Comparison of ENCODE assay signal across 24 cellular contexts in genomic region chr2:173457366-173457765, GRCh38.
DNase-seq lines count a peak whose midpoint lies in the region; ATAC-seq, FAIRE-seq and TF ChIP-seq lines count a peak whose summit lies in the region.
"Had no signal": no experiment of that assay in that cellular context is flagged by ENCODE, and none has a peak within 500 bp of the region (broad histone marks: within the 10 kb centered on the region; RNA-seq: fewer than 3 reads in every experiment).

No MANE protein-coding gene starts in this region.

- H4K5ac ChIP-seq in IMR-90 (ENCODE audit: low read depth, low read length) (no peak overlapping the region), H1 (ENCODE audit: insufficient read length, low read depth, low read length) (no peak overlapping the region)

- H3K36me3 ChIP-seq in IMR-90 (ENCODE audit: control insufficient read depth, insufficient read depth, low read length) (no peaks in the 10 kb centered on the region), H1 (ENCODE audit: control insufficient read depth in 2 of 4, insufficient read depth in 4 of 4, low read length in 3 of 4) (no peaks in the 10 kb centered on the region), breast epithelium (no peaks in the 10 kb centered on the region)
- H3K36me3 ChIP-seq: HAP-1 had no signal

- H3K4me1 Mint-ChIP-seq in neural crest cell, result peaks cover 48% of the 10 kb centered on the region

- no peak for TF ChIP-seq CTCF in IMR-90 (conservative IDR thresholded peaks at IDR 0.05; ENCODE audit: low read depth, low read length)
- no peak for TF ChIP-seq CTCF in H1 (IDR thresholded peaks at IDR 0.05; ENCODE audit: control extremely low read depth in 1 of 3, insufficient read depth in 1 of 3, low read depth in 1 of 3, low read length in 3 of 3)
- TF ChIP-seq CTCF in neural crest cell (conservative IDR thresholded peaks at IDR 0.05), result no peak
- TF ChIP-seq CTCF in breast epithelium (IDR thresholded peaks at IDR 0.05), result no peak

- no peak overlapping the region for H3K18ac ChIP-seq in IMR-90 (ENCODE audit: low read depth, low read length)
- H3K18ac ChIP-seq in H1 (ENCODE audit: extremely low read depth, low read length), result peak overlapping the region; percentile 0; the same call in 1 of the 2 replicates

- peak overlapping the region; percentile 60 for H3K27ac Mint-ChIP-seq in neural crest cell (ENCODE audit: unreplicated experiment)
- H3K27ac Mint-ChIP-seq: CD4-positive, alpha-beta memory T cell had no signal

- dilution Hi-C loops in IMR-90 (cut with HindIII; ENCODE audit: low sequenced_read_pairs, unreplicated experiment), result no loop called here

- no peak overlapping the region for H3K9ac ChIP-seq in IMR-90 (ENCODE audit: low read depth, low read length)
- no peak overlapping the region for H3K9ac ChIP-seq in H1 (replicated peaks in 1 of 4; ENCODE audit: extremely low read depth in 1 of 4, low read depth in 3 of 4, low read length in 3 of 4)
- H3K9ac ChIP-seq: SK-N-SH had no signal

- H2BK120ac ChIP-seq in IMR-90 (ENCODE audit: low read depth, low read length) (no peak overlapping the region), H1 (replicated peaks; ENCODE audit: low read depth, low read length) (no peak overlapping the region)

- H3K27ac ChIP-seq in IMR-90 (ENCODE audit: insufficient read depth, low read length), result no peak overlapping the region
- H3K27ac ChIP-seq in H1 (ENCODE audit: low read depth, low read length), result no peak overlapping the region
- H3K27ac ChIP-seq in breast epithelium, result no peak overlapping the region

- no peak overlapping the region for H2AK5ac ChIP-seq in IMR-90 (ENCODE audit: low read depth, low read length)
- H2AK5ac ChIP-seq in H1 (ENCODE audit: low read depth, low read length), result no peak overlapping the region

- H2AFZ ChIP-seq in IMR-90 (replicated peaks; ENCODE audit: low read length, poor library complexity) (peak overlapping the region; percentile 67), H1 (ENCODE audit: low read length) (0 out of 2 replicates have a peak overlapping the region, but pooled peaks have one; percentile 34)

- H2BK5ac ChIP-seq in IMR-90 (ENCODE audit: low read depth, low read length, poor library complexity, severe bottlenecking), result no peak overlapping the region
- H2BK5ac ChIP-seq in H1 (ENCODE audit: low read depth, low read length), result peak overlapping the region; percentile 10; the same call in 1 of the 2 replicates

- H4K20me1 ChIP-seq in IMR-90 (ENCODE audit: insufficient read depth, low read length), result no peaks in the 10 kb centered on the region
- H4K20me1 ChIP-seq in H1 (replicated peaks in 1 of 2; ENCODE audit: control insufficient read depth in 1 of 2, insufficient read depth in 2 of 2, low read length in 2 of 2), result no peaks in the 10 kb centered on the region

- 0 out of 2 replicates have a peak overlapping the region, but pooled peaks have one; percentile 39 for H2BK12ac ChIP-seq in H1 (ENCODE audit: low read depth, low read length)

- H4K91ac ChIP-seq in IMR-90 (ENCODE audit: insufficient read depth, low read depth, low read length) (no peak overlapping the region), H1 (replicated peaks; ENCODE audit: insufficient read length, low read length) (no peak overlapping the region)

- no peak for TF ChIP-seq POLR2A in IMR-90 (IDR thresholded peaks at IDR 0.05; ENCODE audit: low read depth, low read length)
- TF ChIP-seq POLR2A in H1 (IDR thresholded peaks at IDR 0.05; ENCODE audit: control extremely low read depth in 1 of 2, low read depth in 2 of 2, low read length in 2 of 2), result no peak
- no peak for TF ChIP-seq POLR2A in breast epithelium (IDR thresholded peaks at IDR 0.05)

- no peak overlapping the region for H2BK20ac ChIP-seq in IMR-90 (ENCODE audit: low read depth, low read length)
- H2BK20ac ChIP-seq in H1 (ENCODE audit: low read length), result no peak overlapping the region

- intact Hi-C loops in IMR-90 (cut with micrococcal nuclease), result no loop called here
- intact Hi-C loops in breast epithelium (cut with DNase I; ENCODE audit: low total_unique reads), result no loop called here

- POLR2A ChIA-PET in IMR-90 (lab: Charles Lee; ENCODE audit: unreplicated experiment), result no interaction called here
- POLR2A ChIA-PET in H1 (lab: Charles Lee; ENCODE audit: partially characterized antibody), result no interaction called here

- no peak for FAIRE-seq in H1 (lab: Jason Lieb, UNC)
- FAIRE-seq: GM12891, RCC 7860 had no signal

- H3K79me2 ChIP-seq in H1 (ENCODE audit: control insufficient read depth in 1 of 2, insufficient read depth in 2 of 2, low read length in 2 of 2), result no peaks in the 10 kb centered on the region

- H3K23me2 ChIP-seq in H1 (ENCODE audit: low read depth, low read length), result no peaks in the 10 kb centered on the region

- H3K14ac ChIP-seq in IMR-90 (replicated peaks; ENCODE audit: low read depth, low read length), result no peak overlapping the region
- no peak overlapping the region for H3K14ac ChIP-seq in H1 (ENCODE audit: insufficient read length)

- H3K56ac ChIP-seq in IMR-90 (ENCODE audit: extremely low read depth, insufficient read depth, low read length) (no peak overlapping the region), H1 (replicated peaks; ENCODE audit: insufficient read length, low read depth, low read length) (no peak overlapping the region)

- H3K27me3 ChIP-seq in IMR-90 (ENCODE audit: control insufficient read depth, insufficient read depth, low read length) (peaks cover 44% of the 10 kb centered on the region), H1 (replicated peaks in 1 of 4; ENCODE audit: control insufficient read depth in 3 of 4, extremely low read depth in 1 of 4, insufficient read depth in 3 of 4, low read length in 3 of 4) (no peaks in the 10 kb centered on the region; a peak in 1 of 7 replicates), breast epithelium (no peaks in the 10 kb centered on the region)

- H3K4ac ChIP-seq in IMR-90 (ENCODE audit: low read depth, low read length) (no peak overlapping the region), H1 (replicated peaks; ENCODE audit: insufficient read length, low read depth, low read length) (no peak overlapping the region)

- H4K8ac ChIP-seq in IMR-90 (ENCODE audit: low read depth in 2 of 2, low read length in 2 of 2), result no peak overlapping the region
- H4K8ac ChIP-seq in H1 (ENCODE audit: extremely low read depth, insufficient read depth, low read length), result no peak overlapping the region

- TF ChIP-seq RAD21 in IMR-90 (IDR thresholded peaks at IDR 0.05; ENCODE audit: low read length) (no peak), H1 (IDR thresholded peaks at IDR 0.05 in 1 of 2, conservative IDR thresholded peaks at IDR 0.05 in 1 of 2; ENCODE audit: low read depth in 2 of 2, low read length in 2 of 2) (no peak)

- DNase-seq in IMR-90 (no peak), H1 (ENCODE audit: low read depth in 1 of 2, low spot score in 2 of 2) (no peak), neural crest cell (ENCODE audit: low read depth, low spot score) (no peak), breast epithelium (ENCODE audit: low spot score in 2 of 2) (no peak), D341Med (ENCODE audit: low spot score) (no peak), EL (no peak)
- DNase-seq: C1 segment of cervical spinal cord; CD4-positive, alpha-beta memory T cell; COR-L47; GDM1; NCI-H1092; NCI-H1417 treated with DMSO at 0.1 percent for 48 hours; NCI-H1694 treated with DMSO at 0.1 percent for 48 hours; NCI-H2081; NCI-H226; NCI-H510A; NCI-H69; OCI-M1; SK-N-SH; SW 1271 had no signal

- no peak for TF ChIP-seq EP300 in H1 (IDR thresholded peaks at IDR 0.05; ENCODE audit: borderline replicate concordance in 1 of 2, low read depth in 2 of 2, low read length in 2 of 2)

- no peak overlapping the region for H3K23ac ChIP-seq in IMR-90 (ENCODE audit: low read depth, low read length)
- H3K23ac ChIP-seq in H1 (ENCODE audit: insufficient read length), result no peak overlapping the region

- H3K4me3 ChIP-seq in IMR-90 (ENCODE audit: insufficient read depth, low read depth, low read length) (no peak overlapping the region), H1 (ENCODE audit: extremely low read depth in 1 of 4, insufficient read depth in 2 of 4, low read depth in 3 of 4, low read length in 4 of 4) (no peak overlapping the region), breast epithelium (no peak overlapping the region)
- H3K4me3 ChIP-seq: HAP-1 had no signal

- no peak overlapping the region for H3K4me3 Mint-ChIP-seq in neural crest cell
- H3K4me3 Mint-ChIP-seq: CD4-positive, alpha-beta memory T cell had no signal

- no peaks in the 10 kb centered on the region for H3K9me1 ChIP-seq in IMR-90 (ENCODE audit: insufficient read depth, low read length)

- no peak overlapping the region for H2AK9ac ChIP-seq in IMR-90 (replicated peaks; ENCODE audit: low read depth, low read length, poor library complexity)

- WGBS in IMR-90 (ENCODE audit: extremely low coverage in 2 of 2, insufficient read length in 1 of 2), 2 experiments, result 82% methylated on average over 3 of the region's 7 CpGs; no CpG with 5 or more reads in 1 of the 2 experiments
- 79% methylated on average over 7 of the region's 7 CpGs; no CpG with 5 or more reads in 1 of the 2 experiments for WGBS in H1 (ENCODE audit: extremely low coverage in 1 of 2, insufficient coverage in 1 of 2, insufficient read length in 1 of 2, insufficient replicate concordance in 2 of 2, low coverage in 1 of 2, low lambda C conversion rate in 2 of 2, missing lambda C conversion rate in 1 of 2), 2 experiments

- H3K9me3 ChIP-seq in IMR-90 (ENCODE audit: control insufficient read depth, insufficient read depth, low read length) (no peaks in the 10 kb centered on the region), H1 (ENCODE audit: insufficient read depth in 2 of 2, low read depth in 1 of 2, low read length in 1 of 2) (no peaks in the 10 kb centered on the region), breast epithelium (no peaks in the 10 kb centered on the region)
- H3K9me3 ChIP-seq: HAP-1, SK-N-SH had no signal

- H3K79me1 ChIP-seq in IMR-90 (ENCODE audit: low read depth in 1 of 2, low read length in 2 of 2) (no peaks in the 10 kb centered on the region), H1 (ENCODE audit: low read depth, low read length) (no peaks in the 10 kb centered on the region)

- H3K36me3 Mint-ChIP-seq in neural crest cell (ENCODE audit: low read depth), result no peaks in the 10 kb centered on the region
- H3K36me3 Mint-ChIP-seq: CD4-positive, alpha-beta memory T cell had no signal

- BruUV-seq in IMR-90 (replicated peaks; lab: Mats Ljungman, UMichigan), result no TSS peak

- H2BK15ac ChIP-seq in IMR-90 (ENCODE audit: low read depth, low read length), result no peak overlapping the region
- H2BK15ac ChIP-seq in H1 (ENCODE audit: low read length), result no peak overlapping the region

- CTCF ChIA-PET in IMR-90 (lab: Yijun Ruan, JAX) (interaction anchor here (0.6 kb wide), 1 partner anchor 93 kb away, joined by 3 read pairs; no protein-coding TSS in a partner anchor), H1 (lab: Charles Lee; ENCODE audit: partially characterized antibody) (interaction anchor here (1.0 kb wide), 1 partner anchor 8 kb away, joined by 5 read pairs; no protein-coding TSS in a partner anchor)

- ATAC-seq in IMR-90 (ENCODE audit: low read depth) (no peak), HG03442 (IDR thresholded peaks at IDR 0.05; ENCODE audit: unreplicated experiment) (no peak)

- no peaks in the 10 kb centered on the region for H3K9me3 Mint-ChIP-seq in neural crest cell
- H3K9me3 Mint-ChIP-seq: CD4-positive, alpha-beta memory T cell had no signal

- H3K27me3 Mint-ChIP-seq in neural crest cell (ENCODE audit: low read depth), result peaks cover 7% of the 10 kb centered on the region

- in situ Hi-C loops in IMR-90 (cut with MboI; ENCODE audit: low sequenced_read_pairs), result no loop called here

- H3K4me1 ChIP-seq in IMR-90 (ENCODE audit: control insufficient read depth, insufficient read depth, low read length) (no peaks in the 10 kb centered on the region), H1 (replicated peaks in 1 of 4; ENCODE audit: control insufficient read depth in 3 of 4, insufficient read depth in 4 of 4, low read length in 3 of 4) (peaks cover 0 to 4% (median 0%) of the 10 kb centered on the region in 4 experiments; a peak in 2 of 7 replicates), breast epithelium (no peaks in the 10 kb centered on the region)

- H3K4me2 ChIP-seq in IMR-90 (ENCODE audit: low read depth, low read length) (no peak overlapping the region), H1 (ENCODE audit: insufficient read depth in 1 of 2, low read depth in 2 of 2, low read length in 2 of 2) (no peak overlapping the region)
- H3K4me2 ChIP-seq: SK-N-SH had no signal
